In genomic region chr11:61170566-61170965, GRCh38 we compare ENCODE assay signal across 35 cellular contexts. TPM values are rescaled to one million over a fixed set of nuclear protein-coding genes. Genes with fewer than 3 reads are reported as not detected.
"Had no signal": no experiment of that assay in that cellular context is flagged by ENCODE, and none has a peak within 500 bp of the region (broad histone marks: within the 10 kb centered on the region; RNA-seq: fewer than 3 reads in every experiment).

No MANE protein-coding gene starts in this region.

- H3K4me3 Mint-ChIP-seq: activated CD4-positive, alpha-beta memory T cell treated with anti-CD3 and anti-CD28 coated beads for 36 hours; activated CD4-positive, alpha-beta T cell treated with anti-CD3 and anti-CD28 coated beads for 36 hours; activated CD4-positive, alpha-beta T cell treated with anti-CD3 and anti-CD28 coated beads, Interleukin-2, amount 10 ng/mL, durations not matched to agents 24 days and 14 days; activated CD8-positive, alpha-beta memory T cell treated with anti-CD3 and anti-CD28 coated beads, Interleukin-2, amount 10 ng/mL, durations not matched to agents 7 days and 5 days; activated CD8-positive, alpha-beta T cell treated with anti-CD3 and anti-CD28 coated beads, Interleukin-2, amount 10 ng/mL, durations not matched to agents 7 days and 5 days; activated naive CD4-positive, alpha-beta T cell treated with anti-CD3 and anti-CD28 coated beads, Interleukin-2, amount 10 ng/mL, durations not matched to agents 7 days and 5 days; activated naive CD8-positive, alpha-beta T cell treated with anti-CD3 and anti-CD28 coated beads, Interleukin-2, amount 10 ng/mL, durations not matched to agents 7 days and 5 days; activated T-helper 1 cell treated with anti-CD3 and anti-CD28 coated beads, Interleukin-12 subunit alpha, Interleukin-12 subunit beta, Interleukin-2, Interleukin-4 antibody, amounts not matched to agents 30 ng/mL and 10 ng/mL and 1 ng/mL, durations not matched to agents 14 hours and 24 hours and 36 hours; brain had no signal

- H3K9me3 ChIP-seq: ascending aorta, breast epithelium, colonic mucosa, esophagus squamous epithelium had no signal

- H3K4me1 ChIP-seq: ascending aorta, breast epithelium, colonic mucosa, gastroesophageal sphincter had no signal

- H3K4me1 Mint-ChIP-seq: brain had no signal

- H3K27ac Mint-ChIP-seq: activated CD4-positive, alpha-beta memory T cell treated with anti-CD3 and anti-CD28 coated beads for 36 hours; activated CD4-positive, alpha-beta T cell treated with anti-CD3 and anti-CD28 coated beads for 36 hours; activated CD4-positive, alpha-beta T cell treated with anti-CD3 and anti-CD28 coated beads, Interleukin-2, amount 10 ng/mL, durations not matched to agents 24 days and 14 days; activated CD8-positive, alpha-beta memory T cell treated with anti-CD3 and anti-CD28 coated beads, Interleukin-2, amount 10 ng/mL, durations not matched to agents 7 days and 5 days; activated CD8-positive, alpha-beta T cell treated with anti-CD3 and anti-CD28 coated beads, Interleukin-2, amount 10 ng/mL, durations not matched to agents 7 days and 5 days; activated naive CD4-positive, alpha-beta T cell treated with anti-CD3 and anti-CD28 coated beads, Interleukin-2, amount 10 ng/mL, durations not matched to agents 7 days and 5 days; activated naive CD4-positive, alpha-beta T cell treated with anti-CD3 and anti-CD28 coated beads, Interleukin-2, amount 50 U/mL, for 72 hours; activated naive CD8-positive, alpha-beta T cell treated with anti-CD3 and anti-CD28 coated beads, Interleukin-2, amount 10 ng/mL, durations not matched to agents 7 days and 5 days; activated T-helper 1 cell treated with anti-CD3 and anti-CD28 coated beads, Interleukin-12 subunit alpha, Interleukin-12 subunit beta, Interleukin-2, Interleukin-4 antibody, amounts not matched to agents 30 ng/mL and 10 ng/mL and 1 ng/mL, durations not matched to agents 14 hours and 24 hours and 36 hours; activated T-helper 2 cell treated with anti-CD3 and anti-CD28 coated beads, Interferon-gamma antibody, Interleukin-2, Interleukin-4, amounts not matched to agents 10 μg/mL and 5 μg/mL and 100 μg/mL, durations not matched to agents 14 hours and 24 hours and 36 hours; brain had no signal

- H3K36me3 Mint-ChIP-seq: activated CD4-positive, alpha-beta memory T cell treated with anti-CD3 and anti-CD28 coated beads for 36 hours; activated CD8-positive, alpha-beta memory T cell treated with anti-CD3 and anti-CD28 coated beads, Interleukin-2, amount 10 ng/mL, durations not matched to agents 7 days and 5 days; brain had no signal

- H3K4me3 ChIP-seq: ascending aorta, breast epithelium, cardiac muscle cell, colonic mucosa, esophagus squamous epithelium, gastroesophageal sphincter had no signal

- H3K27me3 ChIP-seq: ascending aorta, breast epithelium, cardiac muscle cell, colonic mucosa, gastroesophageal sphincter had no signal

- ATAC-seq: activated CD4-positive, alpha-beta T cell treated with anti-CD3 and anti-CD28 coated beads for 36 hours; activated CD8-positive, alpha-beta memory T cell treated with anti-CD3 and anti-CD28 coated beads, Interleukin-2, amount 10 ng/mL, durations not matched to agents 7 days and 5 days; activated CD8-positive, alpha-beta T cell treated with anti-CD3 and anti-CD28 coated beads, Interleukin-2, amount 10 ng/mL, durations not matched to agents 7 days and 5 days; activated naive CD4-positive, alpha-beta T cell treated with anti-CD3 and anti-CD28 coated beads, Interleukin-2, amount 50 U/mL, for 72 hours; gastroesophageal sphincter had no signal

- H3K27me3 Mint-ChIP-seq: activated CD4-positive, alpha-beta memory T cell treated with anti-CD3 and anti-CD28 coated beads for 36 hours; activated CD4-positive, alpha-beta T cell treated with anti-CD3 and anti-CD28 coated beads for 36 hours had no signal

- DNase-seq: activated CD4-positive, alpha-beta memory T cell treated with anti-CD3 and anti-CD28 coated beads for 36 hours; activated CD4-positive, alpha-beta T cell treated with anti-CD3 and anti-CD28 coated beads for 36 hours; activated CD4-positive, alpha-beta T cell treated with anti-CD3 and anti-CD28 coated beads, Interleukin-2, amount 10 ng/mL, durations not matched to agents 24 days and 14 days; activated CD4-positive, CD25-positive, alpha-beta regulatory T cell; activated CD4-positive, CD25-positive, alpha-beta regulatory T cell treated with anti-CD3 and anti-CD28 coated beads, Interleukin-2, amount 50 U/mL, for 72 hours; activated CD8-positive, alpha-beta memory T cell treated with anti-CD3 and anti-CD28 coated beads, Interleukin-2, amount 10 ng/mL, durations not matched to agents 7 days and 5 days; activated CD8-positive, alpha-beta memory T cell treated with anti-CD3 and anti-CD28 coated beads, Interleukin-2, amount 50 U/mL, for 4 hours; activated CD8-positive, alpha-beta T cell treated with anti-CD3 and anti-CD28 coated beads, Interleukin-2, amount 10 ng/mL, durations not matched to agents 7 days and 5 days; activated effector memory CD4-positive, alpha-beta T cell treated with anti-CD3 and anti-CD28 coated beads, Interleukin-2, amount 50 U/mL, for 16 hours; activated naive CD4-positive, alpha-beta T cell treated with anti-CD3 and anti-CD28 coated beads, Interleukin-2, amount 10 ng/mL, durations not matched to agents 7 days and 5 days; activated naive CD8-positive, alpha-beta T cell treated with anti-CD3 and anti-CD28 coated beads, Interleukin-2, amount 10 ng/mL, durations not matched to agents 7 days and 5 days; activated T-cell treated with anti-CD3 and anti-CD28 coated beads, Interleukin-2, amount 50 U/mL, for 1 hour; activated T-cell treated with anti-CD3 and anti-CD28 coated beads, Interleukin-2, amount 50 U/mL, for 48 hours; central memory CD4-positive, alpha-beta T cell; cerebellar nuclear complex; colonic mucosa; effector CD8-positive, alpha-beta T cell; esophagus squamous epithelium; foreskin melanocyte; T-helper 2 cell had no signal

- H3K27ac ChIP-seq: ascending aorta, breast epithelium, cardiac muscle cell, colonic mucosa, epithelial cell of prostate, esophagus squamous epithelium, gastroesophageal sphincter had no signal

- H3K36me3 ChIP-seq: ascending aorta, breast epithelium, cardiac muscle cell, colonic mucosa, esophagus squamous epithelium, gastroesophageal sphincter had no signal

RNA-seq across cellular contexts. Expression of gene PGA3, which starts 32.7 kb away (rescaled TPM):
- total RNA-seq: activated CD4-positive, alpha-beta memory T cell treated with anti-CD3 and anti-CD28 coated beads for 36 hours; activated CD4-positive, alpha-beta T cell treated with anti-CD3 and anti-CD28 coated beads for 36 hours; activated CD4-positive, alpha-beta T cell treated with anti-CD3 and anti-CD28 coated beads, Interleukin-2, amount 10 ng/mL, durations not matched to agents 24 days and 14 days; activated CD8-positive, alpha-beta memory T cell treated with anti-CD3 and anti-CD28 coated beads for 36 hours; activated CD8-positive, alpha-beta memory T cell treated with anti-CD3 and anti-CD28 coated beads, Interleukin-2, amount 10 ng/mL, durations not matched to agents 7 days and 5 days; activated CD8-positive, alpha-beta T cell treated with anti-CD3 and anti-CD28 coated beads, Interleukin-2, amount 10 ng/mL, durations not matched to agents 7 days and 5 days; activated naive CD4-positive, alpha-beta T cell treated with anti-CD3 and anti-CD28 coated beads, Interleukin-2, amount 50 U/mL, for 72 hours; activated naive CD8-positive, alpha-beta T cell treated with anti-CD3 and anti-CD28 coated beads, Interleukin-2, amount 10 ng/mL, durations not matched to agents 7 days and 5 days; activated T-helper 1 cell treated with anti-CD3 and anti-CD28 coated beads, Interleukin-12 subunit alpha, Interleukin-12 subunit beta, Interleukin-2, Interleukin-4 antibody, amounts not matched to agents 30 ng/mL and 10 ng/mL and 1 ng/mL, durations not matched to agents 14 hours and 24 hours and 36 hours; activated T-helper 2 cell treated with anti-CD3 and anti-CD28 coated beads, Interferon-gamma antibody, Interleukin-2, Interleukin-4, amounts not matched to agents 10 μg/mL and 5 μg/mL and 100 μg/mL, durations not matched to agents 14 hours and 24 hours and 36 hours; cardiac muscle cell; dermis microvascular lymphatic vessel endothelial cell; endothelial cell of umbilical vein; esophagus squamous epithelium; fibroblast of villous mesenchyme; glomerular endothelial cell; T-helper 1 cell treated with Interleukin-12 subunit alpha and Interleukin-12 subunit beta and Interleukin-4 antibody, amounts not matched to agents 30 ng/mL and 1 ng/mL, for 36 hours had no signal
- polyA plus RNA-seq: cardiac muscle cell, endothelial cell of umbilical vein had no signal

RNA-seq across cellular contexts. Expression of gene PGA4, which starts 51.6 kb away (rescaled TPM):
- total RNA-seq: activated CD4-positive, alpha-beta memory T cell treated with anti-CD3 and anti-CD28 coated beads for 36 hours; activated CD4-positive, alpha-beta T cell treated with anti-CD3 and anti-CD28 coated beads for 36 hours; activated CD4-positive, alpha-beta T cell treated with anti-CD3 and anti-CD28 coated beads, Interleukin-2, amount 10 ng/mL, durations not matched to agents 24 days and 14 days; activated CD8-positive, alpha-beta memory T cell treated with anti-CD3 and anti-CD28 coated beads for 36 hours; activated CD8-positive, alpha-beta memory T cell treated with anti-CD3 and anti-CD28 coated beads, Interleukin-2, amount 10 ng/mL, durations not matched to agents 7 days and 5 days; activated CD8-positive, alpha-beta T cell treated with anti-CD3 and anti-CD28 coated beads, Interleukin-2, amount 10 ng/mL, durations not matched to agents 7 days and 5 days; activated naive CD4-positive, alpha-beta T cell treated with anti-CD3 and anti-CD28 coated beads, Interleukin-2, amount 50 U/mL, for 72 hours; activated naive CD8-positive, alpha-beta T cell treated with anti-CD3 and anti-CD28 coated beads, Interleukin-2, amount 10 ng/mL, durations not matched to agents 7 days and 5 days; activated T-helper 1 cell treated with anti-CD3 and anti-CD28 coated beads, Interleukin-12 subunit alpha, Interleukin-12 subunit beta, Interleukin-2, Interleukin-4 antibody, amounts not matched to agents 30 ng/mL and 10 ng/mL and 1 ng/mL, durations not matched to agents 14 hours and 24 hours and 36 hours; activated T-helper 2 cell treated with anti-CD3 and anti-CD28 coated beads, Interferon-gamma antibody, Interleukin-2, Interleukin-4, amounts not matched to agents 10 μg/mL and 5 μg/mL and 100 μg/mL, durations not matched to agents 14 hours and 24 hours and 36 hours; colonic mucosa; dermis microvascular lymphatic vessel endothelial cell; endothelial cell of umbilical vein; fibroblast of villous mesenchyme; glomerular endothelial cell; T-helper 1 cell treated with Interleukin-12 subunit alpha and Interleukin-12 subunit beta and Interleukin-4 antibody, amounts not matched to agents 30 ng/mL and 1 ng/mL, for 36 hours had no signal
